In the genomic region with DNA sequence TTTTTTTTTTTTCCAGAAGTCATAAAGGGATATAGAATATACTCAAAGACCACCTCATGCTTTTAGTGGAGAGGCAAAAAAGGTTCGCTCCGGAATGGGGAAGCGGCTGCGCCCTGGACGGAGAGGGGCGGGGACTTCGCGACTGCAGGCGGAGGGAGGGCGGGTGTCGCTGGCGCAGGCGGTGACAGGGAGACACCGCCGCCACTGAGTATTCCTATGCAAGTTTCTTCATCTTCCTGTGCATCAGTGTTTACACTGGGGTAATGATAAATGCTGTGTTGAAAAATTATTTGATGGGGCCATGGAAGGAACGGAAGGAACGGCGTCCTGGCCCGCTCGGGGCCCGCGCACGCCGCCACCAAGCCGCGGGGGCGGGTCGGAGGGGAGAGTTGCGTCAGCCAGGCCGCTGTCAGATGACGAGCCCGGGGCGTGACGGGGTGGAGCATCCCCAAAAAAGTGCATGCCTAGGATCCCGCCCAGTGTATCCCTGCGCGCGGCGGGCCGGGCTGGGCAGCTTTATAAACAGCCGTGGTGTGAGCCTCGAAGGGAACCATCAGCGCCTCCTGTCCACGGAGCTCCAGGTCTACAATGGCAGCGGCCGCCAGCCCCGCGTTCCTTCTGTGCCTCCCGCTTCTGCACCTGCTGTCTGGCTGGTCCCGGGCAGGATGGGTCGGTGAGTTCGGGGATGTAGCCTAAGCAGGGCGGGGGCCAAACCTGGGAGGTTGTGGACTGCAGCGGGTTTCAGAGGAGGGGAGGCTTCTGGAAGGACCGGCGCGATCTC, we compare ENCODE assay signal across 2 cellular contexts.
TF ChIP-seq lines count a peak whose summit lies in the region.

A gene with protein sequence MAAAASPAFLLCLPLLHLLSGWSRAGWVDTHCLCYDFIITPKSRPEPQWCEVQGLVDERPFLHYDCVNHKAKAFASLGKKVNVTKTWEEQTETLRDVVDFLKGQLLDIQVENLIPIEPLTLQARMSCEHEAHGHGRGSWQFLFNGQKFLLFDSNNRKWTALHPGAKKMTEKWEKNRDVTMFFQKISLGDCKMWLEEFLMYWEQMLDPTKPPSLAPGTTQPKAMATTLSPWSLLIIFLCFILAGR (plus strand): TSS at position 482 of the 781 bp plus-strand sequence. CDS start 107 bp downstream, at position 589.

TF ChIP-seq in IMR-90, 13 proteins besides CTCF, POLR2A, EP300 and RAD21:
- peak; percentile 95 for TF ChIP-seq CEBPB (IDR thresholded peaks at IDR 0.05; ENCODE audit: low read depth, low read length)
- TF ChIP-seq MAFK (IDR thresholded peaks at IDR 0.05; ENCODE audit: low read depth, low read length), result no peak
- peak; percentile 71 for TF ChIP-seq BHLHE40 (IDR thresholded peaks at IDR 0.05; ENCODE audit: low read depth, low read length)
- no peak for TF ChIP-seq NFE2L2 (IDR thresholded peaks at IDR 0.05; ENCODE audit: low read depth, low read length)
- no peak; the same call in 1 of the 2 replicates for TF ChIP-seq MAZ (IDR thresholded peaks at IDR 0.05; ENCODE audit: borderline replicate concordance, low read depth, low read length)
- peak; percentile 80 for TF ChIP-seq MXI1 (IDR thresholded peaks at IDR 0.05; ENCODE audit: borderline replicate concordance, low read depth, low read length)

TF ChIP-seq in PFSK-1, 5 proteins besides CTCF, POLR2A, EP300 and RAD21:
- TF ChIP-seq, protein P1, sequence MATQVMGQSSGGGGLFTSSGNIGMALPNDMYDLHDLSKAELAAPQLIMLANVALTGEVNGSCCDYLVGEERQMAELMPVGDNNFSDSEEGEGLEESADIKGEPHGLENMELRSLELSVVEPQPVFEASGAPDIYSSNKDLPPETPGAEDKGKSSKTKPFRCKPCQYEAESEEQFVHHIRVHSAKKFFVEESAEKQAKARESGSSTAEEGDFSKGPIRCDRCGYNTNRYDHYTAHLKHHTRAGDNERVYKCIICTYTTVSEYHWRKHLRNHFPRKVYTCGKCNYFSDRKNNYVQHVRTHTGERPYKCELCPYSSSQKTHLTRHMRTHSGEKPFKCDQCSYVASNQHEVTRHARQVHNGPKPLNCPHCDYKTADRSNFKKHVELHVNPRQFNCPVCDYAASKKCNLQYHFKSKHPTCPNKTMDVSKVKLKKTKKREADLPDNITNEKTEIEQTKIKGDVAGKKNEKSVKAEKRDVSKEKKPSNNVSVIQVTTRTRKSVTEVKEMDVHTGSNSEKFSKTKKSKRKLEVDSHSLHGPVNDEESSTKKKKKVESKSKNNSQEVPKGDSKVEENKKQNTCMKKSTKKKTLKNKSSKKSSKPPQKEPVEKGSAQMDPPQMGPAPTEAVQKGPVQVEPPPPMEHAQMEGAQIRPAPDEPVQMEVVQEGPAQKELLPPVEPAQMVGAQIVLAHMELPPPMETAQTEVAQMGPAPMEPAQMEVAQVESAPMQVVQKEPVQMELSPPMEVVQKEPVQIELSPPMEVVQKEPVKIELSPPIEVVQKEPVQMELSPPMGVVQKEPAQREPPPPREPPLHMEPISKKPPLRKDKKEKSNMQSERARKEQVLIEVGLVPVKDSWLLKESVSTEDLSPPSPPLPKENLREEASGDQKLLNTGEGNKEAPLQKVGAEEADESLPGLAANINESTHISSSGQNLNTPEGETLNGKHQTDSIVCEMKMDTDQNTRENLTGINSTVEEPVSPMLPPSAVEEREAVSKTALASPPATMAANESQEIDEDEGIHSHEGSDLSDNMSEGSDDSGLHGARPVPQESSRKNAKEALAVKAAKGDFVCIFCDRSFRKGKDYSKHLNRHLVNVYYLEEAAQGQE (IDR thresholded peaks at IDR 0.05; ENCODE audit: insufficient read depth in 1 of 2, low read depth in 2 of 2, low read length in 2 of 2), result no peak
- TF ChIP-seq SIN3A (IDR thresholded peaks at IDR 0.05; ENCODE audit: borderline replicate concordance, insufficient read depth, low read length), result no peak
- no peak for TF ChIP-seq TAF1 (IDR thresholded peaks at IDR 0.05; ENCODE audit: borderline replicate concordance, insufficient read depth, low read length)
- TF ChIP-seq FOXP2 (optimal IDR thresholded peaks at IDR 0.05; ENCODE audit: borderline replicate concordance, extremely low read depth, extremely low read length, insufficient read depth), result peak; percentile 37
- TF ChIP-seq POLR2AphosphoS5 (IDR thresholded peaks at IDR 0.05; ENCODE audit: low read depth, low read length), result no peak
